In the genomic region with DNA sequence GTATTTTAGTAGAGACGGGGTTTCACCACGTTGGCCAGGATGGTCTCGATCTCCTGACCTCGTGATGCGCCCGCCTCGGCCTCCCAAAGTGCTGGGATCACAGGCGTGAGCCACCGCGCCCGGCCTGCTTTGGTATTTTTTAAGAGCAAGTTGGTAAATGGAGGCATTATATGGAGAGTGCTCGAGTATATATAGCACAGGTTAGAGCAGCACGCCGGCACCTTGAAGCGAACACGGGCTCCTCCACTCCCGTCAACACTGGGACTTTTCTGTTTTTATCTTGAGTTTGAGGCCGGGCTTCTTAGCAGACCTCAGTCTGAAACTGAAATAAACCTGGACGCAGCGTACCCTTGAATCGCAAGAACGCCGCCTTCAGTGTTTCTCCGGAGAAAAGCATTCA, we compare ENCODE assay signal across 10 cellular contexts. TPM values are rescaled to one million over a fixed set of nuclear protein-coding genes. Genes with fewer than 3 reads are reported as not detected.
DNase-seq lines count a peak whose midpoint lies in the region; ATAC-seq and TF ChIP-seq lines count a peak whose summit lies in the region.
"Not testable (repeated sequence)": the region's sequence is repeated elsewhere in the genome, so short reads cannot be mapped to it uniquely, and the experiment has no call there.
"Had no signal": no experiment of that assay in that cellular context is flagged by ENCODE, and none has a peak within 500 bp of the region (broad histone marks: within the 10 kb centered on the region; RNA-seq: fewer than 3 reads in every experiment).

No MANE protein-coding gene starts in this region.

- TF ChIP-seq CTCF in CD14-positive monocyte (IDR thresholded peaks at IDR 0.05); left lung (IDR thresholded peaks at IDR 0.05); neural progenitor cell (IDR thresholded peaks at IDR 0.05); suprapubic skin (IDR thresholded peaks at IDR 0.05): not testable (repeated sequence)

- peaks cover 20% of the 10 kb centered on the region for H3F3A ChIP-seq in neural progenitor cell (ENCODE audit: low read depth)

- H3K36me3 Mint-ChIP-seq in CD14-positive monocyte = peaks cover 5 to 14% of the 10 kb centered on the region in 2 donors
- not testable (repeated sequence) for H3K36me3 Mint-ChIP-seq in T-cell; effector memory CD8-positive, alpha-beta T cell (ENCODE audit: insufficient read depth); neural progenitor cell
- H3K36me3 Mint-ChIP-seq in activated naive CD4-positive, alpha-beta T cell treated with anti-CD3 and anti-CD28 coated beads, Interleukin-2, amount 10 ng/mL, durations not matched to agents 7 days and 5 days = peaks cover 22% of the 10 kb centered on the region

- H3K9ac ChIP-seq in HUES6 (ENCODE audit: low read length); neural progenitor cell: not testable (repeated sequence)

- H3K4me1 ChIP-seq in HUES6 (ENCODE audit: control insufficient read depth, insufficient read depth, low read length); neural progenitor cell: not testable (repeated sequence)
- H3K4me1 ChIP-seq in left lung (peaks cover 0 to 82% of the 10 kb centered on the region in 2 donors), suprapubic skin (peaks cover 30% of the 10 kb centered on the region)

- H3K4me1 Mint-ChIP-seq in CD14-positive monocyte = peaks cover 43% of the 10 kb centered on the region
- H3K4me1 Mint-ChIP-seq in T-cell = peaks cover 11 to 25% (median 15%) of the 10 kb centered on the region in 3 donors
- H3K4me1 Mint-ChIP-seq in activated naive CD4-positive, alpha-beta T cell treated with anti-CD3 and anti-CD28 coated beads, Interleukin-2, amount 10 ng/mL, durations not matched to agents 7 days and 5 days = peaks cover 32% of the 10 kb centered on the region
- peaks cover 0 to 12% of the 10 kb centered on the region in 2 donors for H3K4me1 Mint-ChIP-seq in effector memory CD8-positive, alpha-beta T cell (ENCODE audit: low read depth in 2 of 2)
- H3K4me1 Mint-ChIP-seq in neural progenitor cell = peaks cover 11% of the 10 kb centered on the region

- CTCF ChIA-PET in T-cell (lab: Charles Lee) = interaction anchor here in 1 of 2 donors (2.0 kb wide), 1 partner anchor 59 kb away, joined by 14 read pairs; no protein-coding TSS in a partner anchor
- CTCF ChIA-PET in activated naive CD4-positive, alpha-beta T cell treated with anti-CD3 and anti-CD28 coated beads, Interleukin-2, amount 10 ng/mL, durations not matched to agents 7 days and 5 days (lab: Charles Lee) = interaction anchor here (1.1 to 1.5 kb wide), 4 partner anchors 53 to 102 kb away, joined by 3 to 7 read pairs (median 5); no protein-coding TSS in a partner anchor

- not testable (repeated sequence) for TF ChIP-seq POLR2A in suprapubic skin (IDR thresholded peaks at IDR 0.05)

- not testable (repeated sequence) for H3K27ac ChIP-seq in HUES6 (ENCODE audit: low read depth, low read length); neural progenitor cell; suprapubic skin
- H3K27ac ChIP-seq in left lung = peak overlapping the region; percentile 83 to 99

- not testable (repeated sequence) for H3K27me3 Mint-ChIP-seq in CD14-positive monocyte (ENCODE audit: low read depth in 3 of 3); T-cell; effector memory CD8-positive, alpha-beta T cell
- peaks cover 15% of the 10 kb centered on the region for H3K27me3 Mint-ChIP-seq in activated naive CD4-positive, alpha-beta T cell treated with anti-CD3 and anti-CD28 coated beads, Interleukin-2, amount 10 ng/mL, durations not matched to agents 7 days and 5 days
- H3K27me3 Mint-ChIP-seq in neural progenitor cell (ENCODE audit: insufficient read depth, low read depth) = peaks cover 17% of the 10 kb centered on the region

- H3K9me3 ChIP-seq in HUES6 (ENCODE audit: control insufficient read depth, insufficient read depth, low read depth, low read length); left lung; neural progenitor cell (ENCODE audit: low read depth); suprapubic skin: not testable (repeated sequence)

- peak overlapping the region; percentile 89; the same call in 1 of the 2 replicates for H3K4me3 ChIP-seq in HUES6 (ENCODE audit: low read depth, low read length)
- peak overlapping the region; percentile 46 to 60 for H3K4me3 ChIP-seq in left lung
- not testable (repeated sequence) for H3K4me3 ChIP-seq in neural progenitor cell
- peak overlapping the region; percentile 71 for H3K4me3 ChIP-seq in suprapubic skin

- 93% methylated on average over 24 of the region's 24 CpGs for WGBS in suprapubic skin

- H2AFZ ChIP-seq in neural progenitor cell (replicated peaks) = peak overlapping the region; percentile 98

- DNase-seq in CD14-positive monocyte (ENCODE audit: low spot score); T-cell; activated naive CD4-positive, alpha-beta T cell treated with anti-CD3 and anti-CD28 coated beads, Interleukin-2, amount 10 ng/mL, durations not matched to agents 7 days and 5 days; effector memory CD8-positive, alpha-beta T cell; neural progenitor cell (ENCODE audit: low spot score); suprapubic skin (ENCODE audit: low spot score in 2 of 2): not testable (repeated sequence)
- DNase-seq in left lung = peak in 1 of 2 donors; percentile 59

- H3K27me3 ChIP-seq in HUES6 (ENCODE audit: control insufficient read depth, insufficient read depth, low read length) (peaks cover 43% of the 10 kb centered on the region), left lung (peaks cover 0 to 23% of the 10 kb centered on the region in 2 donors), neural progenitor cell (peaks cover 70% of the 10 kb centered on the region), suprapubic skin (peaks cover 15% of the 10 kb centered on the region)

- peak overlapping the region; percentile 88 to 93 for H3K4me3 Mint-ChIP-seq in CD14-positive monocyte
- H3K4me3 Mint-ChIP-seq in T-cell = peak overlapping the region; percentile 68 to 79 (median 75)
- H3K4me3 Mint-ChIP-seq in activated naive CD4-positive, alpha-beta T cell treated with anti-CD3 and anti-CD28 coated beads, Interleukin-2, amount 10 ng/mL, durations not matched to agents 7 days and 5 days = peak overlapping the region; percentile 91
- peak overlapping the region; percentile 72 to 77 for H3K4me3 Mint-ChIP-seq in effector memory CD8-positive, alpha-beta T cell
- H3K4me3 Mint-ChIP-seq in neural progenitor cell = peak overlapping the region; percentile 79

- POLR2A ChIA-PET in T-cell (lab: Charles Lee) = interaction anchor here in 1 of 2 donors (0.6 to 1.2 kb wide), 2 partner anchors 64 to 66 kb away, joined by 3 to 4 read pairs; no protein-coding TSS in a partner anchor

- H3K79me2 ChIP-seq in neural progenitor cell (ENCODE audit: low read depth) = not testable (repeated sequence)

- not testable (repeated sequence) for H3K36me3 ChIP-seq in HUES6 (ENCODE audit: control insufficient read depth, insufficient read depth, low read length); left lung; neural progenitor cell; suprapubic skin

- not testable (repeated sequence) for H4K20me1 ChIP-seq in neural progenitor cell (ENCODE audit: low read depth)

- not testable (repeated sequence) for ATAC-seq in T-cell (replicated peaks in 1 of 4); effector memory CD8-positive, alpha-beta T cell (replicated peaks); left lung

- intact Hi-C loops in CD14-positive monocyte (cut with micrococcal nuclease) = loop anchor here (2.0 to 5.0 kb wide), 4 partner anchors 13 to 83 kb away; no protein-coding TSS in a partner anchor
- intact Hi-C loops in left lung (cut with DNase I) = not testable (repeated sequence)

- TF ChIP-seq EP300 in suprapubic skin (IDR thresholded peaks at IDR 0.05) = not testable (repeated sequence)

- not testable (repeated sequence) for H3K9me3 Mint-ChIP-seq in CD14-positive monocyte; T-cell; activated naive CD4-positive, alpha-beta T cell treated with anti-CD3 and anti-CD28 coated beads, Interleukin-2, amount 10 ng/mL, durations not matched to agents 7 days and 5 days; effector memory CD8-positive, alpha-beta T cell; neural progenitor cell

- H3K4me2 ChIP-seq in neural progenitor cell = peak overlapping the region; percentile 90

- peak overlapping the region in 6 of 7 donors; percentile 89 to 97 (median 96) for H3K27ac Mint-ChIP-seq in CD14-positive monocyte
- H3K27ac Mint-ChIP-seq in T-cell; effector memory CD8-positive, alpha-beta T cell; neural progenitor cell: not testable (repeated sequence)
- peak overlapping the region; percentile 67 for H3K27ac Mint-ChIP-seq in activated naive CD4-positive, alpha-beta T cell treated with anti-CD3 and anti-CD28 coated beads, Interleukin-2, amount 10 ng/mL, durations not matched to agents 7 days and 5 days

RNA-seq across cellular contexts. Expression of gene DOCK8, which starts 0.8 kb away (rescaled TPM):
- 10 to 100 TPM; 46.8 to 95.4 TPM for polyA plus RNA-seq in CD14-positive monocyte
- total RNA-seq in T-cell (100 to 1,000 TPM; 173 to 231 (median 208) TPM), left lung (10 to 100 TPM; 40.6 to 95.9 TPM), neural progenitor cell (ENCODE audit: low replicate concordance) (0.54 and 0.93 TPM in 2 replicates), suprapubic skin (10 to 100 TPM in 2 of 4 donors, 1 to 10 TPM in 2; 4.1 to 13.3 (median 10.3) TPM)
- polyA plus RNA-seq: AG04450, fibroblast of lung had no signal

RNA-seq across cellular contexts. Expression of gene ZNG1A, which starts 35.0 kb away (rescaled TPM):
- 10 to 100 TPM; 53.1 to 70.5 TPM for polyA plus RNA-seq in CD14-positive monocyte
- total RNA-seq in T-cell (10 to 100 TPM; 21.2 to 31.2 (median 22.3) TPM), left lung (10 to 100 TPM; 20.3 to 32.2 TPM), neural progenitor cell (ENCODE audit: low replicate concordance) (23.5 and 45.8 TPM in 2 replicates), suprapubic skin (10 to 100 TPM; 27.4 to 48.7 (median 33.0) TPM)
